13 cellular contexts compared by ENCODE assay signal in the genomic region with DNA sequence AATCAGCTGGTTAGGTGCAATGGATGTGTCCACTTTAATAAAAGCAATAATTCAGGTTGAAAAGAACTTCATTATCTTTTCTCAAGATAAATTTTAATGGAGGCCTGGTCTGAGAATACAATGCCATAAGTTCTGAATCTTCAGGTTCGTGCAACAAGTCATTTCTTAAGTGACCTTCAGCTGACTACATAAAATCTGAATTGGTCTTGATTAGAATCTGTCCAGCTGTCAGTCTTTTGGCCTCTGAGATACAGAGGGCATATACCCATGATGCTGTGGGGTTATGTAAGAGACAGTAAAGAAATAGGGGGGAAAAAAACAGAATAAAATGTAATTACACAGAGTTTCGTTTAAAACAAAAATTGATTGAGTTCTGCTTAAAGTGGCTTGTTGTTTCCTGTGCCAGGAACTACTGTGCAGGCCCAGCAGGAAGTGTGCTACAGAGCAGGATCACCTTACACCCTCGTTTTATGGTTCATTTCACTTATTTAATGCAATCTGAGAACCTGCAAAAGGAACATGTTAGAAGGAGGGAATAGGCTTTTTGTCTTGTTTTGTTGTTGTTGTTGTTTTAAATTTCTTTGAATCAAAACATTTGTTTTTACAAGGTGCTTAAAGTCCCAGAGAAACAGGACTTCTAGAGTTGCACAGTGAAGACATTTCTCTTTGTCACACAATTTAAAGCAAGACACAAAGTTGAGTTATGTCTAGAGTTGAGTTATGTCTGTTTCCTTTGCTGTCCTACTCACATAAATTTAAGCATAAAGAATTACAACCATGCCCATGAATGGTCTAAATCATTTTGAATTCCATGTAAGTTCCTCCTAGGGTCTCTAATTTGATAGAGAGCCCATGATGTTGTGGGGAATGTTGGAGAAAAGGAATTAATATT.
DNase-seq lines count a peak whose midpoint lies in the region; ATAC-seq lines count a peak whose summit lies in the region.
"Had no signal": no experiment of that assay in that cellular context is flagged by ENCODE, and none has a peak within 500 bp of the region (broad histone marks: within the 10 kb centered on the region; RNA-seq: fewer than 3 reads in every experiment).

No MANE protein-coding gene starts in this region.

- no peaks in the 10 kb centered on the region for H3K27me3 Mint-ChIP-seq in activated naive CD4-positive, alpha-beta T cell treated with anti-CD3 and anti-CD28 coated beads, Interleukin-2, amount 10 ng/mL, durations not matched to agents 7 days and 5 days
- H3K27me3 Mint-ChIP-seq in activated naive CD8-positive, alpha-beta T cell treated with anti-CD3 and anti-CD28 coated beads, Interleukin-2, amount 10 ng/mL, durations not matched to agents 7 days and 5 days, result no peaks in the 10 kb centered on the region
- H3K27me3 Mint-ChIP-seq in effector memory CD8-positive, alpha-beta T cell, result peaks cover 0 to 7% of the 10 kb centered on the region in 2 donors
- H3K27me3 Mint-ChIP-seq: progenitor cell of endocrine pancreas had no signal

- CTCF ChIA-PET in activated naive CD4-positive, alpha-beta T cell treated with anti-CD3 and anti-CD28 coated beads, Interleukin-2, amount 10 ng/mL, durations not matched to agents 7 days and 5 days (lab: Charles Lee), result interaction anchor here (0.5 kb wide), 1 partner anchor 1294 kb away, joined by 3 read pairs; no protein-coding TSS in a partner anchor

- H3K9me3 Mint-ChIP-seq in activated naive CD4-positive, alpha-beta T cell treated with anti-CD3 and anti-CD28 coated beads, Interleukin-2, amount 10 ng/mL, durations not matched to agents 7 days and 5 days, result no peaks in the 10 kb centered on the region
- H3K9me3 Mint-ChIP-seq in activated naive CD8-positive, alpha-beta T cell treated with anti-CD3 and anti-CD28 coated beads, Interleukin-2, amount 10 ng/mL, durations not matched to agents 7 days and 5 days, result peaks cover 4% of the 10 kb centered on the region
- no peaks in the 10 kb centered on the region for H3K9me3 Mint-ChIP-seq in effector memory CD8-positive, alpha-beta T cell
- H3K9me3 Mint-ChIP-seq: type B pancreatic cell had no signal

- no peaks in the 10 kb centered on the region for H3K36me3 Mint-ChIP-seq in activated naive CD4-positive, alpha-beta T cell treated with anti-CD3 and anti-CD28 coated beads, Interleukin-2, amount 10 ng/mL, durations not matched to agents 7 days and 5 days
- peaks cover 4% of the 10 kb centered on the region for H3K36me3 Mint-ChIP-seq in activated naive CD8-positive, alpha-beta T cell treated with anti-CD3 and anti-CD28 coated beads, Interleukin-2, amount 10 ng/mL, durations not matched to agents 7 days and 5 days
- H3K36me3 Mint-ChIP-seq in effector memory CD8-positive, alpha-beta T cell (ENCODE audit: insufficient read depth), result no peaks in the 10 kb centered on the region
- H3K36me3 Mint-ChIP-seq: type B pancreatic cell had no signal

- peaks cover 12% of the 10 kb centered on the region for H3K4me1 Mint-ChIP-seq in activated naive CD4-positive, alpha-beta T cell treated with anti-CD3 and anti-CD28 coated beads, Interleukin-2, amount 10 ng/mL, durations not matched to agents 7 days and 5 days
- H3K4me1 Mint-ChIP-seq in activated naive CD8-positive, alpha-beta T cell treated with anti-CD3 and anti-CD28 coated beads, Interleukin-2, amount 10 ng/mL, durations not matched to agents 7 days and 5 days, result peaks cover 8% of the 10 kb centered on the region
- no peaks in the 10 kb centered on the region for H3K4me1 Mint-ChIP-seq in effector memory CD8-positive, alpha-beta T cell (ENCODE audit: low read depth in 2 of 2)

- peak overlapping the region; percentile 19 for H3K27ac ChIP-seq in thymus (ENCODE audit: low read depth)

- peak; percentile 71 for ATAC-seq in activated naive CD8-positive, alpha-beta T cell treated with anti-CD3 and anti-CD28 coated beads, Interleukin-2, amount 10 ng/mL, durations not matched to agents 7 days and 5 days (ENCODE audit: low read depth)
- ATAC-seq in GM19324 (IDR thresholded peaks at IDR 0.05; ENCODE audit: low FRiP score, unreplicated experiment), result no peak
- ATAC-seq in effector memory CD8-positive, alpha-beta T cell (replicated peaks), result no peak
- ATAC-seq: gastrocnemius medialis, HepG2 had no signal

- peak overlapping the region; percentile 64 for H3K27ac Mint-ChIP-seq in activated naive CD4-positive, alpha-beta T cell treated with anti-CD3 and anti-CD28 coated beads, Interleukin-2, amount 10 ng/mL, durations not matched to agents 7 days and 5 days
- H3K27ac Mint-ChIP-seq in activated naive CD8-positive, alpha-beta T cell treated with anti-CD3 and anti-CD28 coated beads, Interleukin-2, amount 10 ng/mL, durations not matched to agents 7 days and 5 days, result peak overlapping the region; percentile 63
- H3K27ac Mint-ChIP-seq in effector memory CD8-positive, alpha-beta T cell, result no peak overlapping the region
- H3K27ac Mint-ChIP-seq: progenitor cell of endocrine pancreas, type B pancreatic cell had no signal

- 17% methylated on average over 3 of the region's 3 CpGs for WGBS in thymus

- H3K4me3 Mint-ChIP-seq in activated naive CD4-positive, alpha-beta T cell treated with anti-CD3 and anti-CD28 coated beads, Interleukin-2, amount 10 ng/mL, durations not matched to agents 7 days and 5 days, result no peak overlapping the region
- peak overlapping the region; percentile 14 for H3K4me3 Mint-ChIP-seq in activated naive CD8-positive, alpha-beta T cell treated with anti-CD3 and anti-CD28 coated beads, Interleukin-2, amount 10 ng/mL, durations not matched to agents 7 days and 5 days
- no peak overlapping the region for H3K4me3 Mint-ChIP-seq in effector memory CD8-positive, alpha-beta T cell

- H3K27me3 ChIP-seq in thymus (ENCODE audit: control insufficient read depth, insufficient read depth), result no peaks in the 10 kb centered on the region
- H3K27me3 ChIP-seq: gastrocnemius medialis had no signal

- POLR2A ChIA-PET in activated naive CD8-positive, alpha-beta T cell treated with anti-CD3 and anti-CD28 coated beads, Interleukin-2, amount 10 ng/mL, durations not matched to agents 7 days and 5 days (lab: Charles Lee), result no interaction called here

- no peaks in the 10 kb centered on the region for H3K9me3 ChIP-seq in thymus (ENCODE audit: control insufficient read depth)
- H3K9me3 ChIP-seq: gastrocnemius medialis had no signal

- peak; percentile 31 for DNase-seq in activated naive CD4-positive, alpha-beta T cell treated with anti-CD3 and anti-CD28 coated beads, Interleukin-2, amount 10 ng/mL, durations not matched to agents 7 days and 5 days
- no peak for DNase-seq in activated naive CD4-positive, alpha-beta T cell (lab: John Stamatoyannopoulos, UW)
- peak; percentile 56 to 81 for DNase-seq in NCI-H2081 (lab: John Stamatoyannopoulos, UW)
- DNase-seq in activated naive CD8-positive, alpha-beta T cell treated with anti-CD3 and anti-CD28 coated beads, Interleukin-2, amount 10 ng/mL, durations not matched to agents 7 days and 5 days, result no peak
- no peak for DNase-seq in effector memory CD8-positive, alpha-beta T cell
- DNase-seq in effector CD4-positive, alpha-beta T cell, result no peak
- DNase-seq: gastrocnemius medialis, T-helper 9 cell had no signal

- H3K4me3 ChIP-seq in thymus (ENCODE audit: low read length), result no peak overlapping the region
- H3K4me3 ChIP-seq: gastrocnemius medialis had no signal

- no peaks in the 10 kb centered on the region for H3K4me1 ChIP-seq in thymus (ENCODE audit: control insufficient read depth, insufficient read depth, low read length)

- no peaks in the 10 kb centered on the region for H3K36me3 ChIP-seq in thymus (ENCODE audit: control insufficient read depth, insufficient read depth)
- H3K36me3 ChIP-seq: gastrocnemius medialis had no signal

Comparison
In these comparisons a context has a peak if more than half of its experiments do, and no peak if none do; other contexts are left out.
1. DNase-seq: peak in activated naive CD4-positive, alpha-beta T cell treated with anti-CD3 and anti-CD28 coated beads, Interleukin-2, amount 10 ng/mL, durations not matched to agents 7 days and 5 days (single experiment) and NCI-H2081 (2 of 2); none in activated naive CD4-positive, alpha-beta T cell (0 of 4), activated naive CD8-positive, alpha-beta T cell treated with anti-CD3 and anti-CD28 coated beads, Interleukin-2, amount 10 ng/mL, durations not matched to agents 7 days and 5 days (single experiment), effector memory CD8-positive, alpha-beta T cell (0 of 3) and effector CD4-positive, alpha-beta T cell (single experiment).
2. H3K27ac Mint-ChIP-seq: peak in activated naive CD4-positive, alpha-beta T cell treated with anti-CD3 and anti-CD28 coated beads, Interleukin-2, amount 10 ng/mL, durations not matched to agents 7 days and 5 days (single experiment) and activated naive CD8-positive, alpha-beta T cell treated with anti-CD3 and anti-CD28 coated beads, Interleukin-2, amount 10 ng/mL, durations not matched to agents 7 days and 5 days (single experiment); none in effector memory CD8-positive, alpha-beta T cell (0 of 2).